17 cellular contexts compared by ENCODE assay signal in the genomic region with DNA sequence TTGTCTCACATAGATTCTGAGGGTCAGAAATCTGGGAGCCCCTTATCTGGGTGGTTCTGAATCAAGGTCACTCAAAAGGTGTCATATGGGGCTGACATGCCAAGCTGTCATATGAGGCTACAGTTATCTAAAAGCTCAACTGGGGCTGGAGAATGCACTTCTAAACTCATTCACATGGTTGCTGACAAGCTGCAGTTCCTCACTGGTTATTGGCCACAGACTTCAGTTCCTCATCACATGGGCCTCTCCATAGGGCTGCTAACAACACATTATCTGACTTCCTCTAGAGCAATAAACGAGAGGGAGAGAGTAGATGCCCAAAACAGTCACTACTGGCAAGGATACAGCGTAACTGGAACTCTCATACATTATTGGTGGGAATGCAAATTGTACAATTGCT. TPM values are rescaled to one million over a fixed set of nuclear protein-coding genes. Genes with fewer than 3 reads are reported as not detected.
DNase-seq lines count a peak whose midpoint lies in the region; ATAC-seq and TF ChIP-seq lines count a peak whose summit lies in the region.
"Had no signal": no experiment of that assay in that cellular context is flagged by ENCODE, and none has a peak within 500 bp of the region (broad histone marks: within the 10 kb centered on the region; RNA-seq: fewer than 3 reads in every experiment).

No MANE protein-coding gene starts in this region.

- H3K4me2 ChIP-seq in hepatocyte, result no peak overlapping the region

- in situ Hi-C loops in GM13977 (cut with MboI; ENCODE audit: low pct_unique_long_range_greater_than_20kb, low sequenced_read_pairs, unreplicated experiment), result no loop called here

- H2AFZ ChIP-seq in hepatocyte, result no peak overlapping the region

- 53% methylated on average over 2 of the region's 2 CpGs for WGBS in hepatocyte (ENCODE audit: low lambda C conversion rate, missing lambda C conversion rate)

- no peaks in the 10 kb centered on the region for H3K36me3 ChIP-seq in hepatocyte (replicated peaks; ENCODE audit: insufficient read depth, low read depth)
- H3K36me3 ChIP-seq: sigmoid colon, transverse colon had no signal

- H3K9me3 ChIP-seq in hepatocyte (ENCODE audit: low read depth), result no peaks in the 10 kb centered on the region
- H3K9me3 ChIP-seq: sigmoid colon, transverse colon had no signal

- no peaks in the 10 kb centered on the region for H3K27me3 ChIP-seq in hepatocyte
- H3K27me3 ChIP-seq: sigmoid colon, transverse colon had no signal

- no peaks in the 10 kb centered on the region for H3K79me2 ChIP-seq in hepatocyte

- DNase-seq in CMK (ENCODE audit: low read depth) (peak; percentile 25), Kasumi-1 (lab: John Stamatoyannopoulos, UW) (peak; percentile 15 to 43), OCI-M1 (lab: John Stamatoyannopoulos, UW) (peak; percentile 76), hepatocyte (ENCODE audit: low spot score) (peak; percentile 28), GM13977 (ENCODE audit: low spot score) (no peak), amniotic stem cell (lab: John Stamatoyannopoulos, UW) (no peak)
- DNase-seq: activated CD8-positive, alpha-beta T cell treated with anti-CD3 and anti-CD28 coated beads for 36 hours; H9; NCI-H82; SHP77 treated with DMSO at 0.1 percent for 48 hours; sigmoid colon; transverse colon had no signal

- no peak overlapping the region for H3K27ac ChIP-seq in hepatocyte
- H3K27ac ChIP-seq: sigmoid colon, transverse colon had no signal

- H3K4me3 ChIP-seq in hepatocyte, result no peak overlapping the region
- H3K4me3 ChIP-seq: sigmoid colon, transverse colon had no signal

- H3K4me1 ChIP-seq in hepatocyte (ENCODE audit: insufficient read depth), result peaks cover 5% of the 10 kb centered on the region
- H3K4me1 ChIP-seq: sigmoid colon, transverse colon had no signal

- no peak for ATAC-seq in GM21723 (IDR thresholded peaks at IDR 0.05; ENCODE audit: unreplicated experiment)
- ATAC-seq in HG02870 (IDR thresholded peaks at IDR 0.05; ENCODE audit: unreplicated experiment), result no peak
- ATAC-seq: activated CD8-positive, alpha-beta T cell treated with anti-CD3 and anti-CD28 coated beads for 36 hours; activated T-helper 17 cell treated with anti-CD3 and anti-CD28 coated beads, Interleukin-2, amount 50 U/mL, for 72 hours had no signal

- H4K20me1 ChIP-seq in hepatocyte (ENCODE audit: insufficient read depth, poor library complexity, severe bottlenecking), result no peaks in the 10 kb centered on the region

- TF ChIP-seq CTCF in hepatocyte (IDR thresholded peaks at IDR 0.05; ENCODE audit: poor library complexity), result no peak
- no peak for TF ChIP-seq CTCF in GM13977 (IDR thresholded peaks at IDR 0.05; ENCODE audit: extremely low read depth, insufficient read depth, missing control alignments)

- no peaks in the 10 kb centered on the region for H3K9me2 ChIP-seq in hepatocyte (replicated peaks; ENCODE audit: insufficient read depth)

RNA-seq across cellular contexts. Expression of gene CGA, which starts 7.4 kb away (rescaled TPM):
- 35.5 and 43.8 TPM in 2 replicates for total RNA-seq in hepatocyte
- 5.4 and 21.5 TPM in 2 replicates for polyA plus RNA-seq in hepatocyte
- total RNA-seq: activated CD8-positive, alpha-beta T cell treated with anti-CD3 and anti-CD28 coated beads for 36 hours; frontal cortex; H9; lung microvascular endothelial cell; sigmoid colon; transverse colon had no signal
- polyA plus RNA-seq: sigmoid colon had no signal

RNA-seq across cellular contexts. Expression of gene ZNF292, which starts 53.1 kb away (rescaled TPM):
- total RNA-seq in hepatocyte, result 31.1 and 38.3 TPM in 2 replicates
- polyA plus RNA-seq in hepatocyte, result 20.9 and 31.4 TPM in 2 replicates

Comparison
In these comparisons a context has a peak if more than half of its experiments do, and no peak if none do; other contexts are left out.
1. DNase-seq: peak in CMK (single experiment), Kasumi-1 (2 of 2), OCI-M1 (single experiment) and hepatocyte (single experiment); none in GM13977 (single experiment) and amniotic stem cell (single experiment).